Comparison of ENCODE assay signal across 8 cellular contexts in genomic region chr3:182794806-182795369, GRCh38. TPM values are rescaled to one million over a fixed set of nuclear protein-coding genes. Genes with fewer than 3 reads are reported as not detected.
DNase-seq lines count a peak whose midpoint lies in the region; ATAC-seq and TF ChIP-seq lines count a peak whose summit lies in the region.

No MANE protein-coding gene starts in this region.

- ATAC-seq in HG03095 (IDR thresholded peaks at IDR 0.05; ENCODE audit: unreplicated experiment) (no peak), HG02571 (IDR thresholded peaks at IDR 0.05; ENCODE audit: unreplicated experiment) (no peak), HG03571 (IDR thresholded peaks at IDR 0.05; ENCODE audit: unreplicated experiment) (no peak)

- TF ChIP-seq CTCF in GM06990 (IDR thresholded peaks at IDR 0.05; ENCODE audit: insufficient read depth, low read length, poor library complexity, severe bottlenecking), result no peak

- DNase-seq in GM06990 (ENCODE audit: extremely low read depth, insufficient read length) (no peak), RKO (ENCODE audit: low spot score) (peak; percentile 24), fibroblast of gingiva (ENCODE audit: low read depth) (peak; percentile 6), renal cortical epithelial cell (ENCODE audit: low read depth) (peak; percentile 44), NCI-H2196 (lab: John Stamatoyannopoulos, UW; ENCODE audit: unreplicated experiment) (no peak)

- peak overlapping the region; percentile 93 for H3K4me3 ChIP-seq in GM06990 (replicated peaks; ENCODE audit: low read depth, low read length)

- no peaks in the 10 kb centered on the region for H3K27me3 ChIP-seq in GM06990 (replicated peaks; ENCODE audit: control insufficient read depth, insufficient read depth, low read length)

- H3K36me3 ChIP-seq in GM06990 (ENCODE audit: control insufficient read depth, insufficient read depth, low read length), result no peaks in the 10 kb centered on the region

RNA-seq across cellular contexts. Expression of gene ATP11B, which starts 1.6 kb away (rescaled TPM):
- total RNA-seq in renal cortical epithelial cell, result 59.9 and 69.8 TPM in 2 replicates

Comparison
In these comparisons a context has a peak if more than half of its experiments do, and no peak if none do; other contexts are left out.
1. DNase-seq: peak in RKO (single experiment), fibroblast of gingiva (single experiment) and renal cortical epithelial cell (single experiment); none in GM06990 (single experiment) and NCI-H2196 (single experiment).